Comparison of ENCODE assay signal across 8 cellular contexts in the genomic region with DNA sequence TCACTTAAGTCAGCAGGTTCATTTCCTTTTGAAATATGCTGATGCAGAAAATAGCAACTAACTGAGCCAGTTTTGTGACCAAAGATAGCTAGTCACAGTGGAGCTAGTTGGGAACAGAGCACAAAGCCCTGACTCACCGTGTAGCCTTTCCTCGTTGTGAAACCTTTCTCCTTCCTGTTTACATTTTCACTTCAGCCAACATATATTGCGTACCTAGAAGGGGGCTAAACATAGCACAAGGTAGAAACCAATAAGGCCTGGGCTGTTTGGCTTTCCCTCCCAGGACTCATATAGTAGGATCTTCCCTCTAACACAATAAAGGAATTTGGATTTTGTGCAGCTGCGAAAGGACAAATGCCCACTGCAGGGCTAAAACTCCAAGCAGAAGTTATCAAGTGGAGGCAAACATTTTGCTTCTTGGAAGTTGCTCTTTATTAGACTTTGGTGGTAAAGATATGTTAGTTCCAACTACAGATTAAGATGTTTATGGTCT. TPM values are rescaled to one million over a fixed set of nuclear protein-coding genes. Genes with fewer than 3 reads are reported as not detected.
DNase-seq lines count a peak whose midpoint lies in the region; ATAC-seq, FAIRE-seq and TF ChIP-seq lines count a peak whose summit lies in the region.

No MANE protein-coding gene starts in this region.

- H3K4me3 Mint-ChIP-seq in WTC11 (no peak overlapping the region), chondrocyte (ENCODE audit: unreplicated experiment) (no peak overlapping the region)

- peak overlapping the region; percentile 21; the same call in 1 of the 2 replicates for H3K27ac Mint-ChIP-seq in WTC11
- H3K27ac Mint-ChIP-seq in chondrocyte (ENCODE audit: unreplicated experiment): no peak overlapping the region

- no peaks in the 10 kb centered on the region; the same call in 1 of the 2 replicates for H3K27me3 Mint-ChIP-seq in WTC11 (ENCODE audit: low read depth)
- peaks cover 1% of the 10 kb centered on the region for H3K27me3 Mint-ChIP-seq in chondrocyte (ENCODE audit: low read depth)

- TF ChIP-seq CTCF in GM13976 (IDR thresholded peaks at IDR 0.05; ENCODE audit: borderline replicate concordance, control extremely low read depth, extremely low read depth, insufficient read depth, missing control alignments) (no peak), WTC11 (IDR thresholded peaks at IDR 0.05) (no peak), chondrocyte (IDR thresholded peaks at IDR 0.05) (no peak)

- peak; percentile 81 for DNase-seq in GM13976 (ENCODE audit: low spot score)
- peak; percentile 90 for DNase-seq in HT-29 (ENCODE audit: low spot score)
- DNase-seq in WTC11 (ENCODE audit: low spot score): no peak
- peak; percentile 90 for DNase-seq in iris pigment epithelial cell (ENCODE audit: low read depth)
- DNase-seq in urothelium cell line (ENCODE audit: low spot score): peak; percentile 83
- DNase-seq in NCI-H187 (lab: John Stamatoyannopoulos, UW): no peak
- no peak for DNase-seq in chondrocyte (ENCODE audit: low spot score)

- in situ Hi-C loops in GM13976 (cut with MboI; ENCODE audit: low sequenced_read_pairs, unreplicated experiment): no loop called here

- no peaks in the 10 kb centered on the region for H3K9me3 Mint-ChIP-seq in WTC11
- no peaks in the 10 kb centered on the region for H3K9me3 Mint-ChIP-seq in chondrocyte (ENCODE audit: low read depth)

- ATAC-seq in GM21526 (IDR thresholded peaks at IDR 0.05; ENCODE audit: low FRiP score, unreplicated experiment) (peak; percentile 99), WTC11 (no peak)

- peaks cover 4% of the 10 kb centered on the region for H3K4me1 Mint-ChIP-seq in WTC11
- H3K4me1 Mint-ChIP-seq in chondrocyte (ENCODE audit: low read depth): peaks cover 3% of the 10 kb centered on the region

- FAIRE-seq in urothelium cell line (lab: Jason Lieb, UNC): peak; percentile 93

- H3K36me3 Mint-ChIP-seq in WTC11 (no peaks in the 10 kb centered on the region), chondrocyte (ENCODE audit: low read depth) (no peaks in the 10 kb centered on the region)

- POLR2A ChIA-PET in WTC11 (lab: Charles Lee): no interaction called here

- CTCF ChIA-PET in WTC11 (lab: Charles Lee): interaction anchor here (0.7 to 1.5 kb wide), 3 partner anchors 24 to 89 kb away, joined by 3 to 5 read pairs (median 5); no protein-coding TSS in a partner anchor

TF ChIP-seq in WTC11, 78 proteins besides CTCF, POLR2A, EP300 and RAD21:
- TF ChIP-seq, protein P1, sequence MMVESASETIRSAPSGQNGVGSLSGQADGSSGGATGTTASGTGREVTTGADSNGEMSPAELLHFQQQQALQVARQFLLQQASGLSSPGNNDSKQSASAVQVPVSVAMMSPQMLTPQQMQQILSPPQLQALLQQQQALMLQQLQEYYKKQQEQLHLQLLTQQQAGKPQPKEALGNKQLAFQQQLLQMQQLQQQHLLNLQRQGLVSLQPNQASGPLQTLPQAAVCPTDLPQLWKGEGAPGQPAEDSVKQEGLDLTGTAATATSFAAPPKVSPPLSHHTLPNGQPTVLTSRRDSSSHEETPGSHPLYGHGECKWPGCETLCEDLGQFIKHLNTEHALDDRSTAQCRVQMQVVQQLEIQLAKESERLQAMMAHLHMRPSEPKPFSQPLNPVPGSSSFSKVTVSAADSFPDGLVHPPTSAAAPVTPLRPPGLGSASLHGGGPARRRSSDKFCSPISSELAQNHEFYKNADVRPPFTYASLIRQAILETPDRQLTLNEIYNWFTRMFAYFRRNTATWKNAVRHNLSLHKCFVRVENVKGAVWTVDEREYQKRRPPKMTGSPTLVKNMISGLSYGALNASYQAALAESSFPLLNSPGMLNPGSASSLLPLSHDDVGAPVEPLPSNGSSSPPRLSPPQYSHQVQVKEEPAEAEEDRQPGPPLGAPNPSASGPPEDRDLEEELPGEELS (CRISPR knock-in tag; IDR thresholded peaks at IDR 0.05): no peak
- peak; percentile 86 for TF ChIP-seq GABPB1 (CRISPR knock-in tag; IDR thresholded peaks at IDR 0.05)

RNA-seq across cellular contexts. Expression of a gene that starts 24.5 kb away (rescaled TPM):
- 35.5 and 41.8 TPM in 2 replicates for total RNA-seq in HT-29 (2014; rRNA removed; shearing (Covaris generic))
- total RNA-seq in WTC11 (2021) (10.4 to 12.2 TPM (median 11.8 TPM) in 3 replicates), chondrocyte (30.3 to 38.7 TPM (median 38.6 TPM) in 3 replicates)

Comparison
In these comparisons a context has a peak if more than half of its experiments do, and no peak if none do; other contexts are left out.
1. DNase-seq: peak in GM13976 (single experiment), HT-29 (single experiment), iris pigment epithelial cell (single experiment) and urothelium cell line (single experiment); none in WTC11 (single experiment), NCI-H187 (0 of 2) and chondrocyte (single experiment).